In the genomic region with DNA sequence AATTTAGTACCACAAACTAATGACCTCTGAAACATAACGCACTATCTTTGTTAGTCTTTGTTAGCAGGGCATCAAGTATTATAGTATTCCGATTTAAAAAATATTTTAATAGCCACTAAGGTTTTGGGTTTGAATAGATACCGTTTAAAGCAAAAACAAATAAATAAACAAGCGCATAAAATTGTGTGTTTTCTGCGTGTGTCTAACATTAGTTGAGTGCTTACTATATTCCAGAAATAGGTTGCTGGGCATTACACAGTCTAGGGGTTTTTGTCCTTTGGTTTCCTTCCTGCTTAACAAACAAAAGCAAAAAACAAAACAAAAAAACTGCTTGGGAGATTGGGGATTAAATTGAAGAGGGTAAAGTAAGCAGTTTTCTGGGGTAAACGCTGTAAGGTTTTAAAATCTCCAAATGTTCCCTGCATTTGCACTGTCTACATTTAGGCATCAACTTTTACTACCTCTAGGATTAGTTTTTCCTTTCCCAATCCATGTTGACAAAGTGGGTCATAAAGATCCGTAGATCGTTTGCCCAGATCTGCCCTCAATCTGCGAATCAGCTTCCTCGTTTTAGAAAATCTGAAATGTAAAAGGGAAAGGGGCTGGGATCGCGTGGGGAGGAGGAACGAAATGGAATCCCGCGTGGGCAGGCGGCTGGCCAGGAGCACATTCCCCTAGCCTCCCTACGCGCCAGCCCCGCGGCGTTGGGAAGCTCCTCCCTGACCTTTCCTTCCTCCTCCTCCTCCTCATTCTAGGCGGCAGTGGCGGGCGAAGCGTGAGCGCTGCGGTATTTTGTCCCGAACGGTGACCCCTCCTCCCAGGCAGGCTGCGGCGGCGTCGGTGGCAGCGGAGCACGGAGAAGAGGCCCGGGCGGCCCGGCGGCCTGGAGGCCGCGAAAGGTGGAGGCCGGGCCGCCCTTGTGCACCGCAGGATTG, we compare ENCODE assay signal across 8 cellular contexts. TPM values are rescaled to one million over a fixed set of nuclear protein-coding genes. Genes with fewer than 3 reads are reported as not detected.
A peak's percentile ranks its signal among the peaks of the same experiment; 100 is the strongest.
DNase-seq lines count a peak whose midpoint lies in the region; ATAC-seq and FAIRE-seq lines count a peak whose summit lies in the region.

A gene (plus strand): TSS at position 749 of the 935 bp plus-strand sequence. CDS start 382 bp downstream, outside the sequence.

- H3K9me3 ChIP-seq in T-helper 17 cell (ENCODE audit: control insufficient read depth, low read length, poor library complexity, severe bottlenecking) (no peaks in the 10 kb centered on the region), small intestine (ENCODE audit: control insufficient read depth, low read depth) (no peaks in the 10 kb centered on the region)

- no peaks in the 10 kb centered on the region for H3K27me3 ChIP-seq in small intestine (ENCODE audit: control insufficient read depth in 2 of 2, insufficient read depth in 2 of 2, low read length in 2 of 2)

- WGBS in small intestine, 3 donors = 2 to 5% (median 4%) methylated on average over 38 to 44 of the region's 44 CpGs

- peaks cover 27% of the 10 kb centered on the region for H3K27me3 Mint-ChIP-seq in T-helper 17 cell

- peak within 1 kb of the TSS; percentile 79 for H3K27ac Mint-ChIP-seq in T-helper 17 cell

- peak within 1 kb of the TSS; percentile 93 for H3K4me3 Mint-ChIP-seq in T-helper 17 cell

- H3K4me1 ChIP-seq in small intestine (ENCODE audit: control insufficient read depth in 2 of 2, insufficient read depth in 1 of 2, low read depth in 1 of 2, low read length in 1 of 2) = no peaks in the 10 kb centered on the region

- peak; percentile 82 for DNase-seq in SIG-M5 treated with dmso at 0.1 percent for 504 hours (lab: John Stamatoyannopoulos, UW; ENCODE audit: unreplicated experiment)
- DNase-seq in SIG-M5 (lab: John Stamatoyannopoulos, UW) = no peak
- DNase-seq in NCI-H146 (lab: John Stamatoyannopoulos, UW) = peak; percentile 80
- peak in 1 of 3 donors; percentile 12 for DNase-seq in T-helper 17 cell
- peak in 59 of 61 donors; percentile 18 to 85 (median 70) for DNase-seq in caudate nucleus (lab: John Stamatoyannopoulos, UW)
- DNase-seq in small intestine = peak; percentile 76

- H3K27ac ChIP-seq in caudate nucleus (ENCODE audit: low read depth, low read length) (peak within 1 kb of the TSS; percentile 82), small intestine (ENCODE audit: low read depth in 1 of 2, low read length in 1 of 2) (peak within 1 kb of the TSS; percentile 84 to 93)

- no peaks in the 10 kb centered on the region for H3K36me3 ChIP-seq in small intestine (ENCODE audit: control insufficient read depth in 2 of 2, insufficient read depth in 2 of 2, low read length in 2 of 2)

- peaks cover 2% of the 10 kb centered on the region for H3K36me3 Mint-ChIP-seq in T-helper 17 cell (ENCODE audit: low read depth)

- H3K4me3 ChIP-seq in small intestine (ENCODE audit: low read depth in 1 of 2, low read length in 2 of 2) = peak within 1 kb of the TSS; percentile 63 to 95

- ATAC-seq in HG02870 (IDR thresholded peaks at IDR 0.05; ENCODE audit: unreplicated experiment) (peak; percentile 55), T-helper 17 cell (peak; percentile 66)

- FAIRE-seq in islet of Langerhans (lab: Jason Lieb, UNC) = peak; percentile 55
- no peak for FAIRE-seq in small intestine (lab: Jason Lieb, UNC)

- H3K4me1 Mint-ChIP-seq in T-helper 17 cell = peaks cover 14% of the 10 kb centered on the region

RNA-seq across cellular contexts. Expression of the gene that starts here (rescaled TPM):
- 1 to 10 TPM; 2.1 to 2.5 TPM for total RNA-seq in T-helper 17 cell
- 100 to 1,000 TPM in 1 of 3 donors, 10 to 100 TPM in 2; 40.0 to 128 (median 50.3) TPM for polyA plus RNA-seq in small intestine
